8 cellular contexts compared by ENCODE assay signal in the genomic region with DNA sequence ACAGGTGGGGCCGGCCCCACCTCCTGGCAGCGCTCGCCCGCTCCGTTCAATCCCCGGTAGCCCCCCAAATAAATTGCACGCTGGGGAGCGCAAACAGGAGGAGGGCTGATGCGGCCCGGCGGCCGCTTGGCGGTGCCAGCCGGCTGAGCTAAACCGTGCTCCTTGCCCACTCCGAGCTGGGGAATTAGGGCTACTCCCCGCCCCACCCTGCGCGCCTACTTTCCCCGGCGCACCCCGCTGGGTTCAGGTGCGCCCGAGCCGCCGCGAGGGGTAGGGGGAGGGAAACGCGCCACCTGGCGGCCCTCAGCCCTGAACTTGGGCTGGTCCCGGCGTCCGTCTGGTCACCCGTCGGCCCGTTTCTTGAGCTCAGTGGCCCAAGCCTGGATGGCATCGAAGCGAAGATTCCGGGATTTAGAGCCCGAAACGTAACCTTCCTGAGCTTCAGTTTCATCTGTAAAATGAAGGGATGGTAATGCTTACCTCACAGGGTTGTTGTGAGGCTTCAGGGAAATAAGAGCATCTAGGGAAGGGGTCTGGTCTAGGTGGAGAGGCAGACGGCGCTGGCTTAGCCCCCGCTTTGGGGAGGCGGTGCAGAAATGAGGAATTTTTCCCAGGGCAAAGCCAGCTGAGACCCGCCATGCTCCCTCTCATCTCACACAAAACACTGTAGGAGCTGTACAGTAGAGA. TPM values are rescaled to one million over a fixed set of nuclear protein-coding genes. Genes with fewer than 3 reads are reported as not detected.
A peak's percentile ranks its signal among the peaks of the same experiment; 100 is the strongest.
DNase-seq lines count a peak whose midpoint lies in the region; ATAC-seq and TF ChIP-seq lines count a peak whose summit lies in the region.

No MANE protein-coding gene starts in this region.

- peak overlapping the region; percentile 14 for H3K27ac ChIP-seq in endodermal cell (ENCODE audit: low read depth, low read length)

- H3K4me3 ChIP-seq in endodermal cell (ENCODE audit: low read length) = peak overlapping the region; percentile 84
- H3K4me3 ChIP-seq in mononuclear cell (ENCODE audit: low read length) = peak overlapping the region; percentile 59

- peak; percentile 98 for DNase-seq in NCI-H1105 treated with DMSO at 0.1 percent for 48 hours (lab: John Stamatoyannopoulos, UW)
- no peak for DNase-seq in NCI-H1105 (lab: John Stamatoyannopoulos, UW)
- DNase-seq in NCI-H524 (lab: John Stamatoyannopoulos, UW) = peak; percentile 77 to 92
- peak; percentile 84 for DNase-seq in activated CD8-positive, alpha-beta memory T cell treated with anti-CD3 and anti-CD28 coated beads for 24 hours
- peak; percentile 94 for DNase-seq in endodermal cell
- DNase-seq in stimulated activated CD8-positive, alpha-beta memory T cell treated with anti-CD3 and anti-CD28 coated beads, Interleukin-4, amount 100 ng/mL, for 4 hours (ENCODE audit: low read depth in 2 of 2, low spot score in 1 of 2) = peak; percentile 25 to 35

- peak; percentile 73 for ATAC-seq in HG03045 (IDR thresholded peaks at IDR 0.05; ENCODE audit: unreplicated experiment)

- WGBS in endodermal cell (ENCODE audit: insufficient coverage in 1 of 2, insufficient read length in 1 of 2), 2 experiments = 1 to 10% methylated on average over 17 to 46 of the region's 46 CpGs

- no peak overlapping the region for H3K27ac Mint-ChIP-seq in endodermal cell

- H3K36me3 ChIP-seq in endodermal cell (ENCODE audit: control insufficient read depth, insufficient read depth, low read length) = no peaks in the 10 kb centered on the region

- H3K4me1 ChIP-seq in endodermal cell (ENCODE audit: control insufficient read depth, insufficient read depth, low read length) = peaks cover 16% of the 10 kb centered on the region
- peaks cover 65% of the 10 kb centered on the region for H3K4me1 ChIP-seq in mononuclear cell (ENCODE audit: insufficient read depth, low read length)

- H3K27me3 ChIP-seq in endodermal cell (ENCODE audit: control insufficient read depth, insufficient read depth, low read length, poor library complexity, severe bottlenecking) = peaks cover 20% of the 10 kb centered on the region
- H3K27me3 ChIP-seq in mononuclear cell (ENCODE audit: insufficient read depth, low read length) = peaks cover 46% of the 10 kb centered on the region

- H3K4me1 Mint-ChIP-seq in endodermal cell = peaks cover 33% of the 10 kb centered on the region

- H3K9ac ChIP-seq in endodermal cell (ENCODE audit: extremely low read depth, low read length, poor library complexity, severe bottlenecking) = no peak overlapping the region

- H3K27me3 Mint-ChIP-seq in endodermal cell (ENCODE audit: insufficient read depth) = peaks cover 35% of the 10 kb centered on the region

- peaks cover 3% of the 10 kb centered on the region for H3K36me3 Mint-ChIP-seq in endodermal cell (ENCODE audit: low read depth)

- H3K4me3 Mint-ChIP-seq in endodermal cell = peak overlapping the region; percentile 80

- peak; percentile 94 for TF ChIP-seq CTCF in endodermal cell (conservative IDR thresholded peaks at IDR 0.05)

- peaks cover under 1% of the 10 kb centered on the region for H3K9me3 ChIP-seq in endodermal cell (ENCODE audit: control insufficient read depth, low read length)
- no peaks in the 10 kb centered on the region for H3K9me3 ChIP-seq in mononuclear cell (ENCODE audit: low read depth, low read length)

- H3K9me3 Mint-ChIP-seq in endodermal cell = peaks cover under 1% of the 10 kb centered on the region

RNA-seq across cellular contexts. Expression of a gene that starts 0.5 kb away (rescaled TPM):
- total RNA-seq in endodermal cell (10 to 100 TPM; 35.0 to 39.5 TPM), mononuclear cell (5.0 TPM)
- polyA plus RNA-seq in endodermal cell (2013, experiment 1 of 2) = 44.2 TPM
- 38.5 TPM for polyA plus RNA-seq in endodermal cell (2013, experiment 2 of 2)

RNA-seq across cellular contexts. Expression of a gene that starts 19.0 kb away (rescaled TPM):
- total RNA-seq in endodermal cell (10 to 100 TPM; 26.2 to 35.1 TPM), mononuclear cell (8.2 TPM)
- polyA plus RNA-seq in endodermal cell (2013, experiment 1 of 2) = 36.7 TPM
- polyA plus RNA-seq in endodermal cell (2013, experiment 2 of 2) = 39.1 TPM

RNA-seq across cellular contexts. Expression of a gene that starts 52.7 kb away (rescaled TPM):
- total RNA-seq in endodermal cell (1 to 10 TPM; 6.3 to 8.5 TPM), mononuclear cell (8.4 TPM)
- 20.2 TPM for polyA plus RNA-seq in endodermal cell (2013, experiment 1 of 2)
- polyA plus RNA-seq in endodermal cell (2013, experiment 2 of 2) = 21.5 TPM
